8 cellular contexts compared by ENCODE assay signal in the genomic region with DNA sequence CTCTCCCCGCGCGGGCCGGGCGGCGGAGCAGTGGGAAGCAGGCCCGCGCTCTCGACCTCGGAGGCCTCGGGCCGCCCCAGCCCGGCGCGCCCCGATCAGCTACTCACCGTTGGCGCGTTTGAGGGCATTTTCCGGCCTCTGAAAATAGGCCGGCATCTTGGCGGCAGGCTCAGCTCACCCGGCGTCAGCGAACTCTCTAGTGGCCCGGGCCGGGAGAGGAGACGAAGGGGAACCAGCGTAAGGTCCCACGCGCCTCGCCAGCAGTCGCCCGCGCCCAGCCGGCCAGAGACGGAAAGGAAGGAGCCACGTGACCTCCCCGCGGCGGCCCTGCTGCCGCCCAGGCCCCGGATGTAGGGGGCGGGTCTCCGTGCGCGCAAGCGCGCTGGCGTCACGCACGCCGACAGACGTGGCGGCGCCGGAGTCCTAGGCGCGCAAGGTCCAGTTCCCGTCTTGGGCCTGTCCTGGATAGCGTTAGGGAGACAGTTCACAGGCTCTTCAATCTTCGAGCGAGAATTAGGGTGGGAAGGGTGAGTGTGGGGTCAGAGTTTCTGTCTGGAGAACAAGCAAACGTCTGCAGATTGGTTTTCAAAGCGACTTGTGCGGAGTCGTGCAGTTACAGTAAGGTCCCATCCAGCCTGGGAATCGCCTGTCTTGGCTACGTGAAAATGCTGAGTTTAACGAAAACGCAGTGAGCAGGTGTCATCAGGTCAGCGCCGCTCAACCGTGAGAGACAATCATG. TPM values are rescaled to one million over a fixed set of nuclear protein-coding genes. Genes with fewer than 3 reads are reported as not detected.
DNase-seq lines count a peak whose midpoint lies in the region; TF ChIP-seq lines count a peak whose summit lies in the region.

A gene with protein sequence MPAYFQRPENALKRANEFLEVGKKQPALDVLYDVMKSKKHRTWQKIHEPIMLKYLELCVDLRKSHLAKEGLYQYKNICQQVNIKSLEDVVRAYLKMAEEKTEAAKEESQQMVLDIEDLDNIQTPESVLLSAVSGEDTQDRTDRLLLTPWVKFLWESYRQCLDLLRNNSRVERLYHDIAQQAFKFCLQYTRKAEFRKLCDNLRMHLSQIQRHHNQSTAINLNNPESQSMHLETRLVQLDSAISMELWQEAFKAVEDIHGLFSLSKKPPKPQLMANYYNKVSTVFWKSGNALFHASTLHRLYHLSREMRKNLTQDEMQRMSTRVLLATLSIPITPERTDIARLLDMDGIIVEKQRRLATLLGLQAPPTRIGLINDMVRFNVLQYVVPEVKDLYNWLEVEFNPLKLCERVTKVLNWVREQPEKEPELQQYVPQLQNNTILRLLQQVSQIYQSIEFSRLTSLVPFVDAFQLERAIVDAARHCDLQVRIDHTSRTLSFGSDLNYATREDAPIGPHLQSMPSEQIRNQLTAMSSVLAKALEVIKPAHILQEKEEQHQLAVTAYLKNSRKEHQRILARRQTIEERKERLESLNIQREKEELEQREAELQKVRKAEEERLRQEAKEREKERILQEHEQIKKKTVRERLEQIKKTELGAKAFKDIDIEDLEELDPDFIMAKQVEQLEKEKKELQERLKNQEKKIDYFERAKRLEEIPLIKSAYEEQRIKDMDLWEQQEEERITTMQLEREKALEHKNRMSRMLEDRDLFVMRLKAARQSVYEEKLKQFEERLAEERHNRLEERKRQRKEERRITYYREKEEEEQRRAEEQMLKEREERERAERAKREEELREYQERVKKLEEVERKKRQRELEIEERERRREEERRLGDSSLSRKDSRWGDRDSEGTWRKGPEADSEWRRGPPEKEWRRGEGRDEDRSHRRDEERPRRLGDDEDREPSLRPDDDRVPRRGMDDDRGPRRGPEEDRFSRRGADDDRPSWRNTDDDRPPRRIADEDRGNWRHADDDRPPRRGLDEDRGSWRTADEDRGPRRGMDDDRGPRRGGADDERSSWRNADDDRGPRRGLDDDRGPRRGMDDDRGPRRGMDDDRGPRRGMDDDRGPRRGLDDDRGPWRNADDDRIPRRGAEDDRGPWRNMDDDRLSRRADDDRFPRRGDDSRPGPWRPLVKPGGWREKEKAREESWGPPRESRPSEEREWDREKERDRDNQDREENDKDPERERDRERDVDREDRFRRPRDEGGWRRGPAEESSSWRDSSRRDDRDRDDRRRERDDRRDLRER (N-terminal part only) (minus strand): TSS at position 297 of the 739 bp plus-strand sequence. CDS start 141 bp downstream, at position 156.

- H3K27ac ChIP-seq in MM.1S (ENCODE audit: low read length) = peak within 1 kb of the TSS; percentile 90
- peak within 1 kb of the TSS; percentile 89 to 95 for H3K27ac ChIP-seq in SK-N-SH (ENCODE audit: low read depth in 2 of 2, low read length in 1 of 2)
- H3K27ac ChIP-seq in suprapubic skin = peak within 1 kb of the TSS; percentile 96

- in situ Hi-C loops in HAP-1 (cut with MboI; ENCODE audit: low sequenced_read_pairs) = no loop called here

- H3K4me1 Mint-ChIP-seq in activated naive CD4-positive, alpha-beta T cell treated with anti-CD3 and anti-CD28 coated beads, Interleukin-2, amount 50 U/mL, for 24 hours = peaks cover 38% of the 10 kb centered on the region

- TF ChIP-seq RAD21 in SK-N-SH (IDR thresholded peaks at IDR 0.05; ENCODE audit: low read length) = no peak

- peak; percentile 98 for DNase-seq in GM03348 (ENCODE audit: low spot score)
- peak; percentile 87 to 93 for DNase-seq in HAP-1 (ENCODE audit: low spot score in 2 of 2)
- peak; percentile 95 for DNase-seq in MM.1S
- peak; percentile 97 for DNase-seq in SK-N-SH
- no peak for DNase-seq in glomerular endothelial cell (ENCODE audit: extremely low read depth, low read depth, low spot score)
- DNase-seq in occipital lobe (lab: John Stamatoyannopoulos, UW) = peak; percentile 89
- DNase-seq in suprapubic skin (ENCODE audit: low spot score in 2 of 2) = peak; percentile 93 to 96

- TF ChIP-seq EP300 in SK-N-SH (IDR thresholded peaks at IDR 0.05; ENCODE audit: borderline replicate concordance in 1 of 2, low read depth in 1 of 2, low read length in 1 of 2) (peak in 1 of 2 experiments; percentile 44; a peak in 1 of 4 replicates), suprapubic skin (IDR thresholded peaks at IDR 0.05) (no peak)

- no peaks in the 10 kb centered on the region for H3K9me2 ChIP-seq in MM.1S (replicated peaks; ENCODE audit: insufficient read depth, low read length)
- H3K9me2 ChIP-seq in SK-N-SH = no peaks in the 10 kb centered on the region

- peak within 1 kb of the TSS; percentile 95 for H3K4me2 ChIP-seq in MM.1S (ENCODE audit: low read depth, low read length)
- peak within 1 kb of the TSS; percentile 94 for H3K4me2 ChIP-seq in SK-N-SH

- H3K4me3 ChIP-seq in HAP-1 = peak within 1 kb of the TSS; percentile 95
- peak within 1 kb of the TSS; percentile 92 for H3K4me3 ChIP-seq in MM.1S (ENCODE audit: low read length)
- peak within 1 kb of the TSS; percentile 79 to 82 for H3K4me3 ChIP-seq in SK-N-SH (ENCODE audit: low read depth in 2 of 2, low read length in 1 of 2)
- peak within 1 kb of the TSS; percentile 79 for H3K4me3 ChIP-seq in suprapubic skin

- H3K4me3 Mint-ChIP-seq in activated naive CD4-positive, alpha-beta T cell treated with anti-CD3 and anti-CD28 coated beads, Interleukin-2, amount 50 U/mL, for 24 hours = peak within 1 kb of the TSS; percentile 99

- H3K9me3 ChIP-seq in HAP-1 (no peaks in the 10 kb centered on the region), MM.1S (replicated peaks; ENCODE audit: insufficient read depth, low read length) (no peaks in the 10 kb centered on the region), SK-N-SH (no peaks in the 10 kb centered on the region), suprapubic skin (no peaks in the 10 kb centered on the region)

- H4K20me1 ChIP-seq in MM.1S (ENCODE audit: insufficient read depth, low read length) (peaks cover 42% of the 10 kb centered on the region), SK-N-SH (ENCODE audit: insufficient read depth) (peaks cover 43% of the 10 kb centered on the region)

- no peaks in the 10 kb centered on the region for H3K9me3 Mint-ChIP-seq in activated naive CD4-positive, alpha-beta T cell treated with anti-CD3 and anti-CD28 coated beads, Interleukin-2, amount 50 U/mL, for 24 hours

- H3F3A ChIP-seq in MM.1S (ENCODE audit: insufficient read depth, low read length) = peaks cover 8% of the 10 kb centered on the region; the same call in 1 of the 2 replicates
- peaks cover 26% of the 10 kb centered on the region for H3F3A ChIP-seq in SK-N-SH (replicated peaks; ENCODE audit: insufficient read depth)

- CTCF ChIA-PET in SK-N-SH (lab: Yijun Ruan, JAX) = interaction anchor here (1.0 kb wide), 1 partner anchor 12 kb away, joined by 3 read pairs; no protein-coding TSS in a partner anchor

- peaks cover 50% of the 10 kb centered on the region for H3K79me2 ChIP-seq in MM.1S (ENCODE audit: low read length)
- H3K79me2 ChIP-seq in SK-N-SH (ENCODE audit: insufficient read depth) = peaks cover 61% of the 10 kb centered on the region

- H3K4me1 ChIP-seq in HAP-1 = peaks cover 12% of the 10 kb centered on the region
- H3K4me1 ChIP-seq in MM.1S (ENCODE audit: low read length) = peaks cover 17% of the 10 kb centered on the region
- H3K4me1 ChIP-seq in SK-N-SH (ENCODE audit: control insufficient read depth in 1 of 2, insufficient read depth in 2 of 2, low read depth in 1 of 2, low read length in 1 of 2) = peaks cover 5 to 13% of the 10 kb centered on the region in 2 experiments
- H3K4me1 ChIP-seq in suprapubic skin = peaks cover 47% of the 10 kb centered on the region

- H3K36me3 ChIP-seq in HAP-1 (replicated peaks) (peaks cover 15% of the 10 kb centered on the region), MM.1S (replicated peaks; ENCODE audit: insufficient read depth, low read length) (no peaks in the 10 kb centered on the region; the same call in none of the 2 replicates), SK-N-SH (replicated peaks in 1 of 2; ENCODE audit: control insufficient read depth in 1 of 2, insufficient read depth in 2 of 2, low read length in 1 of 2) (peaks cover 0 to 27% of the 10 kb centered on the region in 2 experiments), suprapubic skin (no peaks in the 10 kb centered on the region)

- H3K27me3 Mint-ChIP-seq in activated naive CD4-positive, alpha-beta T cell treated with anti-CD3 and anti-CD28 coated beads, Interleukin-2, amount 50 U/mL, for 24 hours = no peaks in the 10 kb centered on the region

- H3K27me3 ChIP-seq in HAP-1 (ENCODE audit: low read depth) (no peaks in the 10 kb centered on the region), MM.1S (replicated peaks; ENCODE audit: insufficient read depth, low read length) (no peaks in the 10 kb centered on the region), SK-N-SH (ENCODE audit: insufficient read depth) (no peaks in the 10 kb centered on the region), suprapubic skin (no peaks in the 10 kb centered on the region)

- H2AFZ ChIP-seq in MM.1S (ENCODE audit: low read length) (peak within 1 kb of the TSS; percentile 77), SK-N-SH (ENCODE audit: low read depth) (peak within 1 kb of the TSS; percentile 87; the same call in 1 of the 2 replicates)

- POLR2A ChIA-PET in SK-N-SH (lab: Yijun Ruan, JAX) = interaction anchor here (1.0 to 1.6 kb wide), 3 partner anchors 23 to 245 kb away, joined by 3 to 4 read pairs (median 3); a partner anchor contains a TSS

- peak; percentile 81 to 94 for TF ChIP-seq POLR2A in suprapubic skin (IDR thresholded peaks at IDR 0.05)

- peak within 1 kb of the TSS; percentile 97 for H3K27ac Mint-ChIP-seq in activated naive CD4-positive, alpha-beta T cell treated with anti-CD3 and anti-CD28 coated beads, Interleukin-2, amount 50 U/mL, for 24 hours

- H3K9ac ChIP-seq in MM.1S (ENCODE audit: low read length) = peak within 1 kb of the TSS; percentile 98
- peak within 1 kb of the TSS; percentile 99 for H3K9ac ChIP-seq in SK-N-SH

- H3K36me3 Mint-ChIP-seq in activated naive CD4-positive, alpha-beta T cell treated with anti-CD3 and anti-CD28 coated beads, Interleukin-2, amount 50 U/mL, for 24 hours = peaks cover 18% of the 10 kb centered on the region

- under 1% methylated on average over 67 of the region's 74 CpGs for WGBS in SK-N-SH (ENCODE audit: low lambda C conversion rate)
- WGBS in suprapubic skin = under 1% methylated on average over 15 of the region's 74 CpGs

- TF ChIP-seq CTCF in MM.1S (IDR thresholded peaks at IDR 0.05; ENCODE audit: low read length) (no peak), SK-N-SH (IDR thresholded peaks at IDR 0.05) (no peak), suprapubic skin (IDR thresholded peaks at IDR 0.05) (no peak)

TF ChIP-seq in SK-N-SH, 30 proteins besides CTCF, POLR2A, EP300 and RAD21 (continues in another document):
- no peak for TF ChIP-seq EZH2phosphoT487 (IDR thresholded peaks at IDR 0.05; ENCODE audit: borderline replicate concordance, low read depth)
- no peak for TF ChIP-seq CHD2 (IDR thresholded peaks at IDR 0.05; ENCODE audit: low read length, partially characterized antibody)
- TF ChIP-seq TAF1 (IDR thresholded peaks at IDR 0.05; ENCODE audit: borderline replicate concordance, low read depth, low read length) = peak; percentile 98

RNA-seq across cellular contexts. Expression of the gene that starts here (rescaled TPM):
- 24.5 and 25.8 TPM in 2 replicates for polyA plus RNA-seq in SK-N-SH (2012; rRNA removed)
- polyA plus RNA-seq in SK-N-SH (2012; cell fraction: cytosol; rRNA removed) = 39.0 and 50.0 TPM in 2 replicates
- 25.6 and 33.6 TPM in 2 replicates for polyA plus RNA-seq in SK-N-SH (2012; cell fraction: nucleus; rRNA removed)
- total RNA-seq in glomerular endothelial cell = 81.2 and 116 TPM in 2 replicates
- total RNA-seq in occipital lobe = 81.6 TPM
- total RNA-seq in suprapubic skin = 100 to 1,000 TPM; 116 to 148 (median 123) TPM
